1 cellular context compared by ENCODE assay signal in genomic region chr2:20199381-20200270, GRCh38.
TF ChIP-seq lines count a peak whose summit lies in the region.

No MANE protein-coding gene starts in this region.

TF ChIP-seq in GM23338, 12 proteins besides CTCF, POLR2A, EP300 and RAD21 (continued from another document):
- no peak for TF ChIP-seq ZNF462 (CRISPR knock-in tag; IDR thresholded peaks at IDR 0.05)
- TF ChIP-seq EZH2 (IDR thresholded peaks at IDR 0.05; ENCODE audit: low read depth, unreplicated experiment), result no peak
- TF ChIP-seq ZNF331 (CRISPR knock-in tag; IDR thresholded peaks at IDR 0.05; ENCODE audit: low read depth), result no peak
- TF ChIP-seq ZNF114 (CRISPR knock-in tag; IDR thresholded peaks at IDR 0.05), result no peak
- TF ChIP-seq NANOG (IDR thresholded peaks at IDR 0.05; ENCODE audit: borderline replicate concordance), result no peak
